ENCODE assay signal across 8 cellular contexts in the genomic region with DNA sequence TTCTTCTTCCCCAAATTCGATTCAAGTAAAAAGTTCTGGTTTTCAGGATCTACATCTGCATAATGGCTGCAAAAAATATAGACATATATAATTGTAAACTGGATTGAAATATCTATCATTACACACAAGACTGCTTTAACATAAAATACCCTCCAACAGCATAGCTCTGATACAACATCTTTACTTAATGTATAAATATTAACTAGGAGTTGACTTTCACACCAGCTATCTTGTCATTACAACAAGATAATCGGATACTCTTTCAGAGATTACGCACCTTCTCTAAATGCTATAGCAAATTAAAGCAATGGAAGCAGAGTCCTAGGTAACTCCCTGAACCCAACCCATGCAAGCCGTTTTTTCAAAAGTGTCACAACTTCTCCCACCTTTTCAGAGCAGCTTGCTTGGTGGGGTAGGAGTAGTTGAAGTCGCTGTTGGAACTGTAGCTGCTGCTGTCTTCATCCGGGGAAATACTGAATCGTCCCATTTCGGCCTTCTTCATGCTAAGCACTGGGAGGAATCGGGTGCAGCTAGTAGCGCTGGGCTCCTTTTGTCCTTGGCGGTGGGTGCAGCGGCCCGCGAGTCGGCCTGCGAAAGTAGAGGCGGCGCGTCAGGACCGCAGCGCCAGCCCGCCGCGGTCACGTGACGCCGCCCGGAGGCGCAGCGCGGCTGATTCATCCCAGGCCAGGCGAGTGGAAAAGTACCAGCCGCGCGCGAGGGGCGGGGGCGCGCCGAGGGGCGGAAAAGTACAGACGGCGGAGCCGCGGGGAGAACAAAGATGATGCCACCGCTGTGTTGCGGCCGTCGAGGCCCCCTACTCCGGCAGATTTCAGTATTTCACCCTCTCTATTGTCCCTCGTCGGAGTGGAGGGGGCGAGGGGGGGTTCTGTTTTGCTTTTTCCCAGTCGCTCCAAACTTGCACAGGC. TPM values are rescaled to one million over a fixed set of nuclear protein-coding genes. Genes with fewer than 3 reads are reported as not detected.
DNase-seq lines count a peak whose midpoint lies in the region; ATAC-seq and TF ChIP-seq lines count a peak whose summit lies in the region.

No MANE protein-coding gene starts in this region.

- H3K4me3 ChIP-seq in HUES48 (ENCODE audit: low read depth, low read length) = peak overlapping the region; percentile 98
- peak overlapping the region; percentile 92 for H3K4me3 ChIP-seq in OCI-LY3 (ENCODE audit: low read length)
- peak overlapping the region; percentile 90 for H3K4me3 ChIP-seq in epithelial cell of proximal tubule (ENCODE audit: low read depth, low read length)
- H3K4me3 ChIP-seq in mucosa of stomach (ENCODE audit: low read length) = peak overlapping the region; percentile 92

- H3K27ac ChIP-seq in HUES48 (ENCODE audit: low read depth, low read length) (peak overlapping the region; percentile 97), OCI-LY3 (ENCODE audit: low read length) (peak overlapping the region; percentile 86)

- H3K9ac ChIP-seq in HUES48 (ENCODE audit: low read depth, low read length) = peak overlapping the region; percentile 97
- peak overlapping the region; percentile 97 for H3K9ac ChIP-seq in OCI-LY3 (ENCODE audit: low read length)
- peak overlapping the region; percentile 95 for H3K9ac ChIP-seq in mucosa of stomach (ENCODE audit: low read length)

- peaks cover 35% of the 10 kb centered on the region for H3K4me1 ChIP-seq in HUES48 (ENCODE audit: control insufficient read depth, insufficient read depth, low read length)
- H3K4me1 ChIP-seq in OCI-LY3 (ENCODE audit: low read length) = peaks cover 55% of the 10 kb centered on the region
- H3K4me1 ChIP-seq in mucosa of stomach (ENCODE audit: control insufficient read depth, insufficient read depth, low read length) = peaks cover 25% of the 10 kb centered on the region

- ATAC-seq in GM21423 (IDR thresholded peaks at IDR 0.05; ENCODE audit: unreplicated experiment) = peak; percentile 50

- peaks cover 66% of the 10 kb centered on the region for H3K79me2 ChIP-seq in OCI-LY3 (ENCODE audit: low read length)

- peaks cover 52% of the 10 kb centered on the region for H4K20me1 ChIP-seq in OCI-LY3 (ENCODE audit: insufficient read depth, low read length)

- TF ChIP-seq CTCF in OCI-LY3 (IDR thresholded peaks at IDR 0.05; ENCODE audit: low read depth, low read length) = no peak
- TF ChIP-seq CTCF in epithelial cell of proximal tubule (conservative IDR thresholded peaks at IDR 0.05; ENCODE audit: low read depth, low read length) = peak; percentile 5

- H3K9me3 ChIP-seq in HUES48 (ENCODE audit: control insufficient read depth, insufficient read depth, low read length) (no peaks in the 10 kb centered on the region), OCI-LY3 (ENCODE audit: insufficient read depth, low read length) (no peaks in the 10 kb centered on the region), mucosa of stomach (ENCODE audit: control insufficient read depth, low read length) (no peaks in the 10 kb centered on the region)

- DNase-seq in DMS 273 (lab: John Stamatoyannopoulos, UW; ENCODE audit: unreplicated experiment) (peak; percentile 93), activated T-cell treated with anti-CD3 and anti-CD28 coated beads for 48 hours (ENCODE audit: low read depth) (peak; percentile 93), epithelial cell of proximal tubule (ENCODE audit: low read depth) (no peak)
- DNase-seq in stimulated activated CD8-positive, alpha-beta memory T cell treated with anti-CD3 and anti-CD28 coated beads, Interleukin-7, amount 100 ng/mL, for 1 hour (ENCODE audit: low read depth in 2 of 2) = peak; percentile 87 to 91

- peaks cover 10% of the 10 kb centered on the region; the same call in 1 of the 2 replicates for H3K27me3 ChIP-seq in HUES48 (ENCODE audit: control insufficient read depth, insufficient read depth, low read length)
- no peaks in the 10 kb centered on the region for H3K27me3 ChIP-seq in OCI-LY3 (ENCODE audit: low read depth, low read length)
- no peaks in the 10 kb centered on the region for H3K27me3 ChIP-seq in mucosa of stomach (ENCODE audit: control insufficient read depth, insufficient read depth, low read length)

- no peak overlapping the region for H2AFZ ChIP-seq in OCI-LY3 (ENCODE audit: low read depth, low read length)

- H3K36me3 ChIP-seq in HUES48 (ENCODE audit: control insufficient read depth, insufficient read depth, low read length) (peaks cover 51% of the 10 kb centered on the region), OCI-LY3 (replicated peaks; ENCODE audit: low read depth, low read length) (peaks cover 56% of the 10 kb centered on the region), mucosa of stomach (ENCODE audit: control insufficient read depth, insufficient read depth, low read length) (peaks cover 9% of the 10 kb centered on the region)

- peak overlapping the region; percentile 82 for H3K4me2 ChIP-seq in OCI-LY3 (ENCODE audit: low read length)

RNA-seq across cellular contexts. Expression of gene SLC38A2, which starts 1.5 kb away (rescaled TPM):
- total RNA-seq in epithelial cell of proximal tubule = 149 and 163 TPM in 2 replicates
